31 cellular contexts compared by ENCODE assay signal in the genomic region with DNA sequence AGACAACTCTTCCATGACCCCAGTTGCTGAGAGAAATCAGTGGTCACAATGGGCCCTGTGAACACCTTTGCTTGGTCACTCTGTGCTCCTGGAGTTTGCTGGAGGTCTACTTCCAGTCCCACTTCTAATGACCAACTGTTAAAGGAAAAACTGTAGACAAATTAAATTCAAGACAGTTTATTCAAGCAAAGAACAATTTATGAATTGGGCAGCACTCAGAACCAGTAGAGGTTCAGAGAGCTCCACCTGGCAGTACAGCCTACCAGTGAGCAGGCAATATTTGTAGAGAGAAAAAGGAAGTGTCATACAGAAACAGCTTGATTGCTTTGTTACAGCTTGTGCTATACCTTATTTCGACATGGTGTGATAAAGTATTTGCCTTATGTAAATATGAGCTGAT.
"Had no signal": no experiment of that assay in that cellular context is flagged by ENCODE, and none has a peak within 500 bp of the region (broad histone marks: within the 10 kb centered on the region; RNA-seq: fewer than 3 reads in every experiment).

No MANE protein-coding gene starts in this region.

- H3K4me1 ChIP-seq: heart left ventricle had no signal

- FAIRE-seq: astrocyte, bronchial epithelial cell, frontal cortex had no signal

- H3K27me3 ChIP-seq: brain microvascular endothelial cell had no signal

- H3K9me3 Mint-ChIP-seq: central memory CD8-positive, alpha-beta T cell had no signal

- H3K27ac ChIP-seq: brain microvascular endothelial cell, coronary artery, dorsolateral prefrontal cortex, heart left ventricle had no signal

- H3K4me1 Mint-ChIP-seq: activated CD4-positive, alpha-beta T cell treated with anti-CD3 and anti-CD28 coated beads for 36 hours; activated T-helper 17 cell treated with anti-CD3 and anti-CD28 coated beads, Interleukin-2, amount 50 U/mL, for 72 hours; central memory CD8-positive, alpha-beta T cell; endodermal cell had no signal

- DNase-seq: activated CD4-positive, alpha-beta T cell treated with anti-CD3 and anti-CD28 coated beads for 36 hours; activated CD4-positive, alpha-beta T cell treated with anti-CD3 and anti-CD28 coated beads, Interleukin-2, amount 50 U/mL, for 1 hour; activated CD4-positive, alpha-beta T cell treated with anti-CD3 and anti-CD28 coated beads, Interleukin-2, amount 50 U/mL, for 48 hours; activated CD4-positive, CD25-positive, alpha-beta regulatory T cell; activated CD4-positive, CD25-positive, alpha-beta regulatory T cell treated with anti-CD3 and anti-CD28 coated beads, Interleukin-2, amount 50 U/mL, for 72 hours; activated CD8-positive, alpha-beta memory T cell treated with anti-CD3 and anti-CD28 coated beads for 24 hours; activated CD8-positive, alpha-beta T cell treated with anti-CD3 and anti-CD28 coated beads for 36 hours; activated effector memory CD4-positive, alpha-beta T cell treated with Interleukin-2 at 50 U/mL for 16 hours; activated gamma-delta T cell treated with Interleukin-2 at 50 U/mL for 16 hours; activated naive CD4-positive, alpha-beta T cell treated with anti-CD3 and anti-CD28 coated beads, Interleukin-2, amount 50 U/mL, for 16 hours; activated naive CD4-positive, alpha-beta T cell treated with Interleukin-2 at 50 U/mL for 16 hours; activated T-cell treated with anti-CD3 and anti-CD28 coated beads, Interleukin-2, amount 50 U/mL, for 4 hours; amniotic stem cell; anterior cingulate cortex; brain microvascular endothelial cell; dorsolateral prefrontal cortex; effector memory CD4-positive, alpha-beta T cell; endodermal cell; foreskin fibroblast; glutamatergic neuron; heart left ventricle; hypothalamus had no signal

- H3K27me3 Mint-ChIP-seq: activated CD4-positive, alpha-beta T cell treated with anti-CD3 and anti-CD28 coated beads for 36 hours; activated CD8-positive, alpha-beta T cell treated with anti-CD3 and anti-CD28 coated beads for 36 hours; activated naive CD8-positive, alpha-beta T cell; activated T-helper 17 cell treated with anti-CD3 and anti-CD28 coated beads, Interleukin-2, amount 50 U/mL, for 72 hours; central memory CD8-positive, alpha-beta T cell; dendritic cell treated with granulocyte-macrophage colony-stimulating factor and Interleukin-4, amounts not matched to agents 40 ng/mL and 50 ng/mL, for 4 days had no signal

- ATAC-seq: activated CD4-positive, alpha-beta T cell treated with anti-CD3 and anti-CD28 coated beads for 36 hours; activated CD8-positive, alpha-beta T cell treated with anti-CD3 and anti-CD28 coated beads for 36 hours; activated T-cell treated with anti-CD3 and anti-CD28 coated beads, Interleukin-2, amount 50 U/mL, for 4 hours; activated T-helper 17 cell treated with anti-CD3 and anti-CD28 coated beads, Interleukin-2, amount 50 U/mL, for 72 hours; esophagus mucosa; heart left ventricle had no signal

- H3K27ac Mint-ChIP-seq: activated CD4-positive, alpha-beta T cell treated with anti-CD3 and anti-CD28 coated beads for 36 hours; activated CD8-positive, alpha-beta T cell treated with anti-CD3 and anti-CD28 coated beads for 36 hours; activated naive CD8-positive, alpha-beta T cell; activated T-helper 17 cell treated with anti-CD3 and anti-CD28 coated beads, Interleukin-2, amount 50 U/mL, for 72 hours; dendritic cell treated with granulocyte-macrophage colony-stimulating factor and Interleukin-4, amounts not matched to agents 40 ng/mL and 50 ng/mL, for 4 days; endodermal cell had no signal

- H3K36me3 ChIP-seq: brain microvascular endothelial cell, heart left ventricle had no signal

- H3K4me3 Mint-ChIP-seq: activated CD4-positive, alpha-beta T cell treated with anti-CD3 and anti-CD28 coated beads for 36 hours; activated CD8-positive, alpha-beta T cell treated with anti-CD3 and anti-CD28 coated beads for 36 hours; activated naive CD8-positive, alpha-beta T cell; activated T-cell treated with anti-CD3 and anti-CD28 coated beads, Interleukin-2, amount 50 U/mL, for 4 hours; activated T-helper 17 cell treated with anti-CD3 and anti-CD28 coated beads, Interleukin-2, amount 50 U/mL, for 72 hours; central memory CD8-positive, alpha-beta T cell; dendritic cell treated with granulocyte-macrophage colony-stimulating factor and Interleukin-4, amounts not matched to agents 40 ng/mL and 50 ng/mL, for 4 days; endodermal cell had no signal

- H3K4me3 ChIP-seq: coronary artery, dorsolateral prefrontal cortex, heart left ventricle had no signal
